11 cellular contexts compared by ENCODE assay signal in genomic region chr15:69609176-69609575, GRCh38.
DNase-seq lines count a peak whose midpoint lies in the region; ATAC-seq and TF ChIP-seq lines count a peak whose summit lies in the region.
"Had no signal": no experiment of that assay in that cellular context is flagged by ENCODE, and none has a peak within 500 bp of the region (broad histone marks: within the 10 kb centered on the region; RNA-seq: fewer than 3 reads in every experiment).

No MANE protein-coding gene starts in this region.

- H2AFZ ChIP-seq in H9 (ENCODE audit: low read length) = no peak overlapping the region

- no peak for TF ChIP-seq CTCF in CD14-positive monocyte (IDR thresholded peaks at IDR 0.05)
- no peak for TF ChIP-seq CTCF in HFFc6 (IDR thresholded peaks at IDR 0.05)
- no peak for TF ChIP-seq CTCF in left lung (IDR thresholded peaks at IDR 0.05)
- no peak for TF ChIP-seq CTCF in esophagus squamous epithelium (IDR thresholded peaks at IDR 0.05)
- no peak for TF ChIP-seq CTCF in thyroid gland (IDR thresholded peaks at IDR 0.05)
- no peak for TF ChIP-seq CTCF in H9 (conservative IDR thresholded peaks at IDR 0.05)

- H3K9ac ChIP-seq in adipocyte (ENCODE audit: low read length) (no peak overlapping the region), H9 (ENCODE audit: extremely low read depth, insufficient read length, low read length) (no peak overlapping the region)

- no peak overlapping the region for H3K4me2 ChIP-seq in H9 (ENCODE audit: insufficient read depth, insufficient read length, low read length)

- H2BK15ac ChIP-seq in H9 (ENCODE audit: low read depth, low read length) = no peak overlapping the region

- no peak overlapping the region for H2BK12ac ChIP-seq in H9 (ENCODE audit: insufficient read length, low read depth, low read length)

- H2BK5ac ChIP-seq in H9 (ENCODE audit: insufficient read length, low read length) = no peak overlapping the region

- H3K56ac ChIP-seq in H9 (ENCODE audit: insufficient read length, low read depth, low read length) = no peak overlapping the region

- no peak overlapping the region for H3K4me3 ChIP-seq in adipocyte (ENCODE audit: low read length)
- H3K4me3 ChIP-seq in left lung = no peak overlapping the region
- no peak overlapping the region for H3K4me3 ChIP-seq in esophagus squamous epithelium
- no peak overlapping the region for H3K4me3 ChIP-seq in thyroid gland (replicated peaks in 1 of 3)
- H3K4me3 ChIP-seq: vagina had no signal

- 64 to 71% methylated on average over 4 to 5 of the region's 5 CpGs for WGBS in esophagus squamous epithelium, 2 donors
- WGBS in thyroid gland, 2 donors = 53 to 58% methylated on average over 5 of the region's 5 CpGs
- no CpG with 5 or more reads among the region's 5 CpGs for WGBS in H9 (ENCODE audit: extremely low coverage, insufficient read length, low lambda C conversion rate)

- H3K4ac ChIP-seq in H9 (ENCODE audit: low read depth, low read length) = no peak overlapping the region

- H3K14ac ChIP-seq in H9 (ENCODE audit: insufficient read depth, low read length) = no peak overlapping the region

- ATAC-seq in left lung = peak; percentile 60
- no peak for ATAC-seq in GM21423 (IDR thresholded peaks at IDR 0.05; ENCODE audit: unreplicated experiment)
- ATAC-seq: T-cell had no signal

- H2AK5ac ChIP-seq in H9 (ENCODE audit: insufficient read length, low read length) = no peak overlapping the region

- H3K9me3 Mint-ChIP-seq in CD14-positive monocyte (peaks cover 0 to 7% (median 0%) of the 10 kb centered on the region in 7 donors), HFFc6 (no peaks in the 10 kb centered on the region), H9 (no peaks in the 10 kb centered on the region; a peak in 1 of 5 replicates)
- H3K9me3 Mint-ChIP-seq: T-cell had no signal

- H3K36me3 ChIP-seq in adipocyte (ENCODE audit: control insufficient read depth, insufficient read depth, low read length, severe bottlenecking) (no peaks in the 10 kb centered on the region), left lung (no peaks in the 10 kb centered on the region), esophagus squamous epithelium (no peaks in the 10 kb centered on the region), thyroid gland (no peaks in the 10 kb centered on the region)
- H3K36me3 ChIP-seq: vagina had no signal

- intact Hi-C loops in CD14-positive monocyte (cut with micrococcal nuclease) = loop anchor here in 1 of 2 donors (5.0 kb wide), 1 partner anchor 108 kb away; no protein-coding TSS in a partner anchor
- intact Hi-C loops in left lung (cut with DNase I) = no loop called here
- intact Hi-C loops in esophagus squamous epithelium (cut with DNase I) = no loop called here
- intact Hi-C loops in thyroid gland (cut with DNase I) = no loop called here

- H3K79me2 ChIP-seq in H9 (ENCODE audit: insufficient read depth, low read length) = no peaks in the 10 kb centered on the region

- H3K27me3 ChIP-seq in adipocyte (replicated peaks; ENCODE audit: control insufficient read depth, insufficient read depth, low read length) = peaks cover 13% of the 10 kb centered on the region
- H3K27me3 ChIP-seq in left lung = no peaks in the 10 kb centered on the region
- H3K27me3 ChIP-seq in esophagus squamous epithelium = peaks cover 0 to 22% (median 0%) of the 10 kb centered on the region in 4 donors
- H3K27me3 ChIP-seq in thyroid gland = no peaks in the 10 kb centered on the region
- H3K27me3 ChIP-seq in H9 (ENCODE audit: insufficient read depth, low read length) = no peaks in the 10 kb centered on the region
- H3K27me3 ChIP-seq: vagina had no signal

- H3K4me3 Mint-ChIP-seq in CD14-positive monocyte (peak overlapping the region in 1 of 2 donors; percentile 7), HFFc6 (no peak overlapping the region), H9 (no peak overlapping the region)
- H3K4me3 Mint-ChIP-seq: T-cell had no signal

- DNase-seq in CD14-positive monocyte (ENCODE audit: low spot score) (peak; percentile 70), HFFc6 (peak; percentile 28), adipocyte (ENCODE audit: low read depth) (peak; percentile 36), left lung (no peak), esophagus squamous epithelium (lab: John Stamatoyannopoulos, UW) (no peak), thyroid gland (no peak), H9 (no peak)
- DNase-seq: amniotic stem cell, T-cell had no signal

- H4K8ac ChIP-seq in H9 (replicated peaks; ENCODE audit: insufficient read length, low read depth, low read length) = no peak overlapping the region

- H3T11ph ChIP-seq in H9 (ENCODE audit: low read length) = no peak overlapping the region

- H3K4me1 ChIP-seq in adipocyte (ENCODE audit: control insufficient read depth, insufficient read depth, low read length) = peaks cover 11% of the 10 kb centered on the region
- H3K4me1 ChIP-seq in left lung = peaks cover 0 to 4% of the 10 kb centered on the region in 2 donors
- no peaks in the 10 kb centered on the region for H3K4me1 ChIP-seq in esophagus squamous epithelium
- no peaks in the 10 kb centered on the region for H3K4me1 ChIP-seq in thyroid gland
- no peaks in the 10 kb centered on the region for H3K4me1 ChIP-seq in H9 (ENCODE audit: insufficient read depth, low read length)
- H3K4me1 ChIP-seq: vagina had no signal

- no peak overlapping the region for H4K91ac ChIP-seq in H9 (ENCODE audit: insufficient read length, low read depth, low read length)

- no peak overlapping the region for H3K18ac ChIP-seq in H9 (ENCODE audit: insufficient read length, low read depth, low read length)

- peaks cover 0 to 7% (median 5%) of the 10 kb centered on the region in 3 donors for H3K27me3 Mint-ChIP-seq in CD14-positive monocyte (ENCODE audit: low read depth in 3 of 3)
- H3K27me3 Mint-ChIP-seq in HFFc6 (ENCODE audit: insufficient read depth) = peaks cover 39% of the 10 kb centered on the region
- no peaks in the 10 kb centered on the region; the same call in none of the 2 replicates for H3K27me3 Mint-ChIP-seq in H9 (ENCODE audit: low read depth)
- H3K27me3 Mint-ChIP-seq: T-cell had no signal

- H3K79me1 ChIP-seq in H9 (ENCODE audit: insufficient read depth, low read depth, low read length, poor library complexity, severe bottlenecking) = no peaks in the 10 kb centered on the region

- H3K27ac ChIP-seq in left lung (no peak overlapping the region), esophagus squamous epithelium (no peak overlapping the region), thyroid gland (no peak overlapping the region), H9 (ENCODE audit: insufficient read length, low read depth, low read length) (no peak overlapping the region)
- H3K27ac ChIP-seq: vagina had no signal

- H4K20me1 ChIP-seq in H9 (ENCODE audit: control insufficient read depth, insufficient read depth, insufficient read length) = no peaks in the 10 kb centered on the region

- H2BK20ac ChIP-seq in H9 (ENCODE audit: low read depth, low read length, poor library complexity, severe bottlenecking) = no peak overlapping the region

- H3K23ac ChIP-seq in H9 (ENCODE audit: insufficient read length, low read depth, low read length) = no peak overlapping the region

- TF ChIP-seq POLR2A in esophagus squamous epithelium (IDR thresholded peaks at IDR 0.05) (no peak), thyroid gland (IDR thresholded peaks at IDR 0.05) (no peak)

- H3K36me3 Mint-ChIP-seq in CD14-positive monocyte (peaks cover 18 to 21% of the 10 kb centered on the region in 2 donors), HFFc6 (ENCODE audit: low read depth) (no peaks in the 10 kb centered on the region), H9 (ENCODE audit: insufficient read depth in 1 of 3, low read depth in 3 of 3) (no peaks in the 10 kb centered on the region)
- H3K36me3 Mint-ChIP-seq: T-cell had no signal

- no peaks in the 10 kb centered on the region for H3K23me2 ChIP-seq in H9 (ENCODE audit: insufficient read length, low read depth, low read length, poor library complexity, severe bottlenecking)

- H3K9me3 ChIP-seq in adipocyte (ENCODE audit: control insufficient read depth, low read length) = no peaks in the 10 kb centered on the region
- H3K9me3 ChIP-seq in left lung = no peaks in the 10 kb centered on the region
- no peaks in the 10 kb centered on the region for H3K9me3 ChIP-seq in esophagus squamous epithelium
- no peaks in the 10 kb centered on the region for H3K9me3 ChIP-seq in thyroid gland
- H3K9me3 ChIP-seq in H9 (ENCODE audit: control insufficient read depth, low read depth, low read length) = no peaks in the 10 kb centered on the region
- H3K9me3 ChIP-seq: vagina had no signal

- no peak overlapping the region for H2BK120ac ChIP-seq in H9 (ENCODE audit: low read depth, low read length, poor library complexity, severe bottlenecking)

- H3K27ac Mint-ChIP-seq in CD14-positive monocyte (peak overlapping the region; percentile 97 to 99 (median 98)), HFFc6 (no peak overlapping the region), H9 (peak overlapping the region in 1 of 3 experiments; percentile 64; a peak in 2 of 7 replicates)
- H3K27ac Mint-ChIP-seq: T-cell had no signal

- H3K4me1 Mint-ChIP-seq in CD14-positive monocyte (peaks cover 77% of the 10 kb centered on the region), HFFc6 (ENCODE audit: low read depth) (no peaks in the 10 kb centered on the region), H9 (peaks cover 6 to 10% of the 10 kb centered on the region in 2 experiments)

- H4K5ac ChIP-seq in H9 (ENCODE audit: insufficient read length, low read depth, low read length) = no peak overlapping the region

Comparison
In these comparisons a context has a peak if more than half of its experiments do, and no peak if none do; other contexts are left out.
1. DNase-seq: peak in CD14-positive monocyte (single experiment), HFFc6 (single experiment) and adipocyte (single experiment); none in left lung (0 of 2), esophagus squamous epithelium (single experiment), thyroid gland (0 of 2) and H9 (single experiment).